Comparison of ENCODE assay signal across 1 cellular context in the genomic region with DNA sequence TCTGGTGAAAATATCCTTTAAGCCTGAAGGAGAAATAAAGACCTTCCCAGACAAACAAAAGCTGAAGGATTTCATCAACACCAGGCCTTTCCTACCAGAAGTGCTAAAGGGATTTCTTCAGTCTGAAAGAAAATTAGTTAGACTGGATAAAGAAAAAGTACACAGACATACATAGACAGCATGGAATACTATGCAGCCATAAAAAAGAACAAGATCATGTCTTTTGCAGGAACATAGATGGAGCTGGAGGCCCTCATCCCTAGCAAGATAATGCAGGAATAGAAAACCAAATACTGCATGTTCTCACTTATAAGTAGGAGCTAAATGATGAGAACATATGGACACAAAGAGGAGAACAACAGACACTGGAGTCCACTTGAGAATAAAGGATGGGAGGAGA. TPM values are rescaled to one million over a fixed set of nuclear protein-coding genes. Genes with fewer than 3 reads are reported as not detected.
"Had no signal": no experiment of that assay in that cellular context is flagged by ENCODE, and none has a peak within 500 bp of the region (broad histone marks: within the 10 kb centered on the region; RNA-seq: fewer than 3 reads in every experiment).

No MANE protein-coding gene starts in this region.

RNA-seq across cellular contexts. Expression of a gene that starts 29.4 kb away (rescaled TPM):
- total RNA-seq: HT-29 had no signal
